In genomic region chr18:23572012-23572411, GRCh38 we compare ENCODE assay signal across 1 cellular context.
TF ChIP-seq lines count a peak whose summit lies in the region.

No MANE protein-coding gene starts in this region.

TF ChIP-seq in HepG2, 621 proteins besides CTCF, POLR2A, EP300 and RAD21 (continued from another document and continues in another):
- no peak for TF ChIP-seq ZNF496 (CRISPR knock-in tag; IDR thresholded peaks at IDR 0.05; ENCODE audit: insufficient replicate concordance)
- no peak for TF ChIP-seq ZNF687 (CRISPR knock-in tag; IDR thresholded peaks at IDR 0.05)
- no peak for TF ChIP-seq ZBTB1 (CRISPR knock-in tag; IDR thresholded peaks at IDR 0.05; ENCODE audit: borderline replicate concordance)
- no peak for TF ChIP-seq SRSF9 (IDR thresholded peaks at IDR 0.05; ENCODE audit: borderline replicate concordance, insufficient read depth, low read depth, low read length, poor library complexity, severe bottlenecking)
- peak; percentile 76 for TF ChIP-seq TCF7 (IDR thresholded peaks at IDR 0.05; ENCODE audit: low read depth)
- TF ChIP-seq TBX2 (CRISPR knock-in tag; IDR thresholded peaks at IDR 0.05; ENCODE audit: borderline replicate concordance), result no peak
- no peak for TF ChIP-seq SNAI1 (CRISPR knock-in tag; IDR thresholded peaks at IDR 0.05; ENCODE audit: borderline replicate concordance)
- TF ChIP-seq ARNT (IDR thresholded peaks at IDR 0.05), result no peak
- no peak for TF ChIP-seq FOXA1 (IDR thresholded peaks at IDR 0.05)
- peak; percentile 40 for TF ChIP-seq FOXA1 (CRISPR knock-in tag; IDR thresholded peaks at IDR 0.05)
- no peak for TF ChIP-seq TCF12 (IDR thresholded peaks at IDR 0.05)
- no peak for TF ChIP-seq TCF12 (CRISPR knock-in tag; IDR thresholded peaks at IDR 0.05)
- peak; percentile 70 for TF ChIP-seq SOX5 (CRISPR knock-in tag; IDR thresholded peaks at IDR 0.05; ENCODE audit: borderline replicate concordance)
- TF ChIP-seq ZNF614 (CRISPR knock-in tag; IDR thresholded peaks at IDR 0.05; ENCODE audit: borderline replicate concordance), result no peak
- no peak for TF ChIP-seq POLR2G (IDR thresholded peaks at IDR 0.05; ENCODE audit: low read depth, low read length)
- TF ChIP-seq ZNF770 (CRISPR knock-in tag; IDR thresholded peaks at IDR 0.05), result no peak
- TF ChIP-seq SNAPC2 (CRISPR knock-in tag; IDR thresholded peaks at IDR 0.05), result no peak
- TF ChIP-seq SRSF4 (IDR thresholded peaks at IDR 0.05; ENCODE audit: low read depth, low read length, poor library complexity, severe bottlenecking), result no peak
- no peak for TF ChIP-seq KDM3A (CRISPR knock-in tag; IDR thresholded peaks at IDR 0.05; ENCODE audit: low read depth)
- TF ChIP-seq MAF1 (CRISPR knock-in tag; IDR thresholded peaks at IDR 0.05; ENCODE audit: borderline replicate concordance), result no peak
- no peak for TF ChIP-seq ZSCAN12 (CRISPR knock-in tag; IDR thresholded peaks at IDR 0.05)
- no peak for TF ChIP-seq STAT5B (CRISPR knock-in tag; IDR thresholded peaks at IDR 0.05)
- TF ChIP-seq NFATC3 (CRISPR knock-in tag; IDR thresholded peaks at IDR 0.05), result no peak
- no peak for TF ChIP-seq ZNF75D (CRISPR knock-in tag; IDR thresholded peaks at IDR 0.05; ENCODE audit: borderline replicate concordance)
- TF ChIP-seq GPBP1L1 (CRISPR knock-in tag; IDR thresholded peaks at IDR 0.05), result no peak
- TF ChIP-seq, protein P1, sequence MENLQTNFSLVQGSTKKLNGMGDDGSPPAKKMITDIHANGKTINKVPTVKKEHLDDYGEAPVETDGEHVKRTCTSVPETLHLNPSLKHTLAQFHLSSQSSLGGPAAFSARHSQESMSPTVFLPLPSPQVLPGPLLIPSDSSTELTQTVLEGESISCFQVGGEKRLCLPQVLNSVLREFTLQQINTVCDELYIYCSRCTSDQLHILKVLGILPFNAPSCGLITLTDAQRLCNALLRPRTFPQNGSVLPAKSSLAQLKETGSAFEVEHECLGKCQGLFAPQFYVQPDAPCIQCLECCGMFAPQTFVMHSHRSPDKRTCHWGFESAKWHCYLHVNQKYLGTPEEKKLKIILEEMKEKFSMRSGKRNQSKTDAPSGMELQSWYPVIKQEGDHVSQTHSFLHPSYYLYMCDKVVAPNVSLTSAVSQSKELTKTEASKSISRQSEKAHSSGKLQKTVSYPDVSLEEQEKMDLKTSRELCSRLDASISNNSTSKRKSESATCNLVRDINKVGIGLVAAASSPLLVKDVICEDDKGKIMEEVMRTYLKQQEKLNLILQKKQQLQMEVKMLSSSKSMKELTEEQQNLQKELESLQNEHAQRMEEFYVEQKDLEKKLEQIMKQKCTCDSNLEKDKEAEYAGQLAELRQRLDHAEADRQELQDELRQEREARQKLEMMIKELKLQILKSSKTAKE (CRISPR knock-in tag; IDR thresholded peaks at IDR 0.05; ENCODE audit: borderline replicate concordance), result peak; percentile 73
- TF ChIP-seq, protein P2, sequence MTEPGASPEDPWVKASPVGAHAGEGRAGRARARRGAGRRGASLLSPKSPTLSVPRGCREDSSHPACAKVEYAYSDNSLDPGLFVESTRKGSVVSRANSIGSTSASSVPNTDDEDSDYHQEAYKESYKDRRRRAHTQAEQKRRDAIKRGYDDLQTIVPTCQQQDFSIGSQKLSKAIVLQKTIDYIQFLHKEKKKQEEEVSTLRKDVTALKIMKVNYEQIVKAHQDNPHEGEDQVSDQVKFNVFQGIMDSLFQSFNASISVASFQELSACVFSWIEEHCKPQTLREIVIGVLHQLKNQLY (CRISPR knock-in tag; IDR thresholded peaks at IDR 0.05), result no peak
- no peak for TF ChIP-seq ZNF160 (CRISPR knock-in tag; IDR thresholded peaks at IDR 0.05)
- no peak for TF ChIP-seq ZFP90 (CRISPR knock-in tag; IDR thresholded peaks at IDR 0.05; ENCODE audit: borderline replicate concordance)
- no peak for TF ChIP-seq CCDC6 (CRISPR knock-in tag; IDR thresholded peaks at IDR 0.05)
- no peak for TF ChIP-seq ZNF281 (CRISPR knock-in tag; IDR thresholded peaks at IDR 0.05; ENCODE audit: borderline replicate concordance)
- TF ChIP-seq ZHX1 (CRISPR knock-in tag; IDR thresholded peaks at IDR 0.05; ENCODE audit: low read depth), result no peak
- TF ChIP-seq, protein P3, sequence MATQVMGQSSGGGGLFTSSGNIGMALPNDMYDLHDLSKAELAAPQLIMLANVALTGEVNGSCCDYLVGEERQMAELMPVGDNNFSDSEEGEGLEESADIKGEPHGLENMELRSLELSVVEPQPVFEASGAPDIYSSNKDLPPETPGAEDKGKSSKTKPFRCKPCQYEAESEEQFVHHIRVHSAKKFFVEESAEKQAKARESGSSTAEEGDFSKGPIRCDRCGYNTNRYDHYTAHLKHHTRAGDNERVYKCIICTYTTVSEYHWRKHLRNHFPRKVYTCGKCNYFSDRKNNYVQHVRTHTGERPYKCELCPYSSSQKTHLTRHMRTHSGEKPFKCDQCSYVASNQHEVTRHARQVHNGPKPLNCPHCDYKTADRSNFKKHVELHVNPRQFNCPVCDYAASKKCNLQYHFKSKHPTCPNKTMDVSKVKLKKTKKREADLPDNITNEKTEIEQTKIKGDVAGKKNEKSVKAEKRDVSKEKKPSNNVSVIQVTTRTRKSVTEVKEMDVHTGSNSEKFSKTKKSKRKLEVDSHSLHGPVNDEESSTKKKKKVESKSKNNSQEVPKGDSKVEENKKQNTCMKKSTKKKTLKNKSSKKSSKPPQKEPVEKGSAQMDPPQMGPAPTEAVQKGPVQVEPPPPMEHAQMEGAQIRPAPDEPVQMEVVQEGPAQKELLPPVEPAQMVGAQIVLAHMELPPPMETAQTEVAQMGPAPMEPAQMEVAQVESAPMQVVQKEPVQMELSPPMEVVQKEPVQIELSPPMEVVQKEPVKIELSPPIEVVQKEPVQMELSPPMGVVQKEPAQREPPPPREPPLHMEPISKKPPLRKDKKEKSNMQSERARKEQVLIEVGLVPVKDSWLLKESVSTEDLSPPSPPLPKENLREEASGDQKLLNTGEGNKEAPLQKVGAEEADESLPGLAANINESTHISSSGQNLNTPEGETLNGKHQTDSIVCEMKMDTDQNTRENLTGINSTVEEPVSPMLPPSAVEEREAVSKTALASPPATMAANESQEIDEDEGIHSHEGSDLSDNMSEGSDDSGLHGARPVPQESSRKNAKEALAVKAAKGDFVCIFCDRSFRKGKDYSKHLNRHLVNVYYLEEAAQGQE (IDR thresholded peaks at IDR 0.05; ENCODE audit: borderline replicate concordance in 1 of 2, low read depth in 1 of 2, low read length in 2 of 2), result 0 out of 4 replicates have a peak, but pooled peaks of 1 of the 2 experiments have one; percentile 14
- TF ChIP-seq THAP11 (CRISPR knock-in tag; IDR thresholded peaks at IDR 0.05), result 0 out of 2 replicates have a peak, but pooled peaks have one; percentile 18
- TF ChIP-seq HNRNPL (IDR thresholded peaks at IDR 0.05; ENCODE audit: low read depth, low read length), result no peak
- no peak for TF ChIP-seq ZNF563 (CRISPR knock-in tag; IDR thresholded peaks at IDR 0.05)
- TF ChIP-seq ZNF317 (CRISPR knock-in tag; IDR thresholded peaks at IDR 0.05), result no peak
- no peak for TF ChIP-seq ZNF143 (CRISPR knock-in tag; IDR thresholded peaks at IDR 0.05)
- TF ChIP-seq, protein P4, sequence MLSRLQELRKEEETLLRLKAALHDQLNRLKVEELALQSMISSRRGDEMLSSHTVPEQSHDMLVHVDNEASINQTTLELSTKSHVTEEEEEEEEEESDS (CRISPR knock-in tag; IDR thresholded peaks at IDR 0.05; ENCODE audit: borderline replicate concordance), result no peak
